Comparison of ENCODE assay signal across 28 cellular contexts in the genomic region with DNA sequence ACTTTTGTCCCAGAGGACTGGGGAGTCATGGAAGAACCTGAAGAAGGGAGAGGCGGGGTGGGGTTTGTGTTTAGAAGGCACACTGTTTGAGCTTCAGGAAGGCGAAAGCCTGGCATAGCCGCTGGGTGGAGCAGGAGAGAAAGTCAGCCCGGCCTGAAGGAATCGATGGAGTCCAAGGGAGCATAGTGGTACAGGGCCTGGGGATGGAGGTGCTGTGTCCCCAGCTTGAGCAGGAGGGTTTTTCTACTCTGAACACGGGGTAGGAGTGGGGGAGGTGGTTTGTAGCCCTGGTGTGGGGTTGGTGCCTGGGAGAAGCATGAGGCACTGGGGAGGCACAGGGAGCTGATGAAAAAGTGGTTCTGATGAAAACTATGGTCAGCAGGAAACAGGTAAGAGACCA. TPM values are rescaled to one million over a fixed set of nuclear protein-coding genes. Genes with fewer than 3 reads are reported as not detected.
A peak's percentile ranks its signal among the peaks of the same experiment; 100 is the strongest.
DNase-seq lines count a peak whose midpoint lies in the region; ATAC-seq, FAIRE-seq and TF ChIP-seq lines count a peak whose summit lies in the region.
"Had no signal": no experiment of that assay in that cellular context is flagged by ENCODE, and none has a peak within 500 bp of the region (broad histone marks: within the 10 kb centered on the region; RNA-seq: fewer than 3 reads in every experiment).

No MANE protein-coding gene starts in this region.

- H3K4me2 ChIP-seq in HepG2 (ENCODE audit: low read depth, low read length) (peak overlapping the region; percentile 60), astrocyte (ENCODE audit: low read length) (no peak overlapping the region), hepatocyte (peak overlapping the region; percentile 47)

- H3K4me3 ChIP-seq in HepG2 (replicated peaks in 1 of 3; ENCODE audit: insufficient read depth in 1 of 3, low read depth in 2 of 3, low read length in 3 of 3) (peak overlapping the region in 1 of 3 experiments; percentile 46; a peak in 2 of 6 replicates), right lobe of liver (no peak overlapping the region), astrocyte (ENCODE audit: insufficient read depth, low read depth, low read length) (no peak overlapping the region), hepatocyte (no peak overlapping the region)
- H3K4me3 ChIP-seq: right atrium auricular region, vagina had no signal

- H3K9ac ChIP-seq in HepG2 (ENCODE audit: insufficient read depth, low read depth, low read length) (0 out of 2 replicates have a peak overlapping the region, but pooled peaks have one; percentile 50), astrocyte (ENCODE audit: low read length) (no peak overlapping the region)

- H4K20me1 ChIP-seq in HepG2 (ENCODE audit: insufficient read depth, low read length) (no peaks in the 10 kb centered on the region), astrocyte (ENCODE audit: insufficient read depth, low read length) (peaks cover 48% of the 10 kb centered on the region), hepatocyte (ENCODE audit: insufficient read depth, poor library complexity, severe bottlenecking) (no peaks in the 10 kb centered on the region)

- intact Hi-C loops in HepG2 (cut with micrococcal nuclease; ENCODE audit: unreplicated experiment): no loop called here
- intact Hi-C loops in right lobe of liver (cut with DNase I): no loop called here

- H2AFZ ChIP-seq in HepG2 (ENCODE audit: low read length): no peak overlapping the region
- H2AFZ ChIP-seq in astrocyte (ENCODE audit: low read depth, low read length): no peak overlapping the region
- no peak overlapping the region for H2AFZ ChIP-seq in hepatocyte

- peaks cover 23% of the 10 kb centered on the region for H3K36me3 Mint-ChIP-seq in astrocyte (ENCODE audit: low read depth, unreplicated experiment)
- H3K36me3 Mint-ChIP-seq in stimulated activated naive B cell treated with anti-CD40 and anti-IgM and Interleukin-4, amounts not matched to agents 10 μg/mL and 1 μg/mL and 100 μg/mL, for 72 hours: peaks cover 22 to 32% of the 10 kb centered on the region in 2 donors
- H3K36me3 Mint-ChIP-seq: T-cell had no signal

- peak overlapping the region; percentile 62 for H3K27ac ChIP-seq in HepG2 (ENCODE audit: extremely low read length, insufficient read depth, low read length)
- H3K27ac ChIP-seq in right lobe of liver: peak overlapping the region in 1 of 3 donors; percentile 35
- H3K27ac ChIP-seq in astrocyte (ENCODE audit: low read depth, low read length): no peak overlapping the region
- peak overlapping the region; percentile 89 for H3K27ac ChIP-seq in hepatocyte
- H3K27ac ChIP-seq: right atrium auricular region, vagina had no signal

- BruUV-seq in HepG2 (replicated peaks; lab: Mats Ljungman, UMichigan): no TSS peak

- no peak for TF ChIP-seq POLR2A in HepG2 (IDR thresholded peaks at IDR 0.05; ENCODE audit: insufficient read depth in 1 of 2, low read depth in 2 of 2, low read length in 2 of 2)
- no peak for TF ChIP-seq POLR2A in right lobe of liver (IDR thresholded peaks at IDR 0.05)

- H3K4me1 ChIP-seq in HepG2 (ENCODE audit: insufficient read depth, low read length) (peaks cover 63% of the 10 kb centered on the region), right lobe of liver (peaks cover 0 to 22% (median 1%) of the 10 kb centered on the region in 4 donors), astrocyte (ENCODE audit: insufficient read depth, low read length) (peaks cover 10% of the 10 kb centered on the region), hepatocyte (ENCODE audit: insufficient read depth) (peaks cover 14% of the 10 kb centered on the region)

- H3K27me3 ChIP-seq in HepG2 (ENCODE audit: control insufficient read depth in 1 of 2, insufficient read depth in 2 of 2, low read length in 2 of 2) (no peaks in the 10 kb centered on the region), right lobe of liver (no peaks in the 10 kb centered on the region), astrocyte (ENCODE audit: insufficient read depth, low read length) (no peaks in the 10 kb centered on the region), hepatocyte (no peaks in the 10 kb centered on the region)
- H3K27me3 ChIP-seq: right atrium auricular region, vagina had no signal

- peak; percentile 46 for ATAC-seq in HepG2
- ATAC-seq in right lobe of liver: no peak
- no peak for ATAC-seq in SK-N-SH treated with all-trans-retinoic acid at 6 μM for 48 hours
- no peak for ATAC-seq in stimulated activated naive B cell treated with anti-CD40 and anti-IgM and Interleukin-4, amounts not matched to agents 10 μg/mL and 1 μg/mL and 100 μg/mL, for 72 hours (replicated peaks)
- ATAC-seq: activated CD4-positive, alpha-beta T cell treated with anti-CD3 and anti-CD28 coated beads for 36 hours; T-cell had no signal

- WGBS in HepG2 (ENCODE audit: low lambda C conversion rate): 40% methylated on average over 6 of the region's 6 CpGs
- WGBS in right lobe of liver (ENCODE audit: insufficient coverage, low coverage, low lambda C conversion rate, missing lambda C conversion rate): 90% methylated on average over 3 of the region's 6 CpGs
- 74% methylated on average over 6 of the region's 6 CpGs for WGBS in hepatocyte (ENCODE audit: low lambda C conversion rate, missing lambda C conversion rate)

- TF ChIP-seq EP300 in HepG2 (IDR thresholded peaks at IDR 0.05; ENCODE audit: low read depth in 2 of 2, low read length in 2 of 2) (no peak), HepG2 (CRISPR knock-in tag; IDR thresholded peaks at IDR 0.05; ENCODE audit: borderline replicate concordance) (no peak)

- H3K27me3 Mint-ChIP-seq in astrocyte (ENCODE audit: low read depth, unreplicated experiment): no peaks in the 10 kb centered on the region
- no peaks in the 10 kb centered on the region for H3K27me3 Mint-ChIP-seq in stimulated activated naive B cell treated with anti-CD40 and anti-IgM and Interleukin-4, amounts not matched to agents 10 μg/mL and 1 μg/mL and 100 μg/mL, for 72 hours
- H3K27me3 Mint-ChIP-seq: activated CD4-positive, alpha-beta T cell treated with anti-CD3 and anti-CD28 coated beads for 36 hours; activated naive CD8-positive, alpha-beta T cell; T-cell had no signal

- in situ Hi-C loops in HepG2 (cut with HindIII; ENCODE audit: extremely low pct_ligation_motif_present, low pct_unique_long_range_greater_than_20kb): no loop called here
- in situ Hi-C loops in GM13977 (cut with MboI; ENCODE audit: low pct_unique_long_range_greater_than_20kb, low sequenced_read_pairs, unreplicated experiment): no loop called here

- no peak for TF ChIP-seq RAD21 in HepG2 (CRISPR knock-in tag; IDR thresholded peaks at IDR 0.05)

- H3K36me3 ChIP-seq in HepG2 (replicated peaks in 1 of 2; ENCODE audit: control insufficient read depth in 1 of 2, insufficient read depth in 2 of 2, low read length in 2 of 2): peaks cover 17 to 35% of the 10 kb centered on the region in 2 experiments; a peak in 4 of 5 replicates
- no peaks in the 10 kb centered on the region for H3K36me3 ChIP-seq in right lobe of liver
- no peaks in the 10 kb centered on the region for H3K36me3 ChIP-seq in astrocyte (ENCODE audit: insufficient read depth, low read length)
- H3K36me3 ChIP-seq in hepatocyte (replicated peaks; ENCODE audit: insufficient read depth, low read depth): no peaks in the 10 kb centered on the region

- no peaks in the 10 kb centered on the region for H3K9me2 ChIP-seq in hepatocyte (replicated peaks; ENCODE audit: insufficient read depth)

- CTCF ChIA-PET in HepG2 (lab: Yijun Ruan, JAX; ENCODE audit: low intra/inter-chr PET ratio, low total read pairs): no interaction called here

- H3K9me3 Mint-ChIP-seq in astrocyte (ENCODE audit: unreplicated experiment): no peaks in the 10 kb centered on the region
- no peaks in the 10 kb centered on the region for H3K9me3 Mint-ChIP-seq in stimulated activated naive B cell treated with anti-CD40 and anti-IgM and Interleukin-4, amounts not matched to agents 10 μg/mL and 1 μg/mL and 100 μg/mL, for 72 hours
- H3K9me3 Mint-ChIP-seq: activated T-helper 1 cell treated with anti-CD3 and anti-CD28 coated beads, Interleukin-12 subunit alpha, Interleukin-12 subunit beta, Interleukin-2, Interleukin-4 antibody, amounts not matched to agents 30 ng/mL and 10 ng/mL and 1 ng/mL, durations not matched to agents 14 hours and 24 hours and 36 hours; T-cell had no signal

- H3K9me3 ChIP-seq in HepG2 (ENCODE audit: low read length) (no peaks in the 10 kb centered on the region), right lobe of liver (no peaks in the 10 kb centered on the region), astrocyte (ENCODE audit: insufficient read depth, low read depth, low read length) (no peaks in the 10 kb centered on the region), hepatocyte (ENCODE audit: low read depth) (no peaks in the 10 kb centered on the region)
- H3K9me3 ChIP-seq: right atrium auricular region, vagina had no signal

- peak; percentile 63 for TF ChIP-seq CTCF in HepG2 (CRISPR knock-in tag; IDR thresholded peaks at IDR 0.05)
- peak in 1 of 4 donors; percentile 11 for TF ChIP-seq CTCF in right lobe of liver (IDR thresholded peaks at IDR 0.05)
- no peak for TF ChIP-seq CTCF in astrocyte (IDR thresholded peaks at IDR 0.05; ENCODE audit: insufficient read depth, low read depth, low read length)
- no peak for TF ChIP-seq CTCF in hepatocyte (IDR thresholded peaks at IDR 0.05; ENCODE audit: poor library complexity)
- TF ChIP-seq CTCF in GM13977 (IDR thresholded peaks at IDR 0.05; ENCODE audit: extremely low read depth, insufficient read depth, missing control alignments): no peak

- POLR2A ChIA-PET in HepG2 (lab: Yijun Ruan, JAX): interaction anchor here (2.3 to 4.3 kb wide), 3 partner anchors 9 to 39 kb away, joined by 8 to 32 read pairs (median 20); a partner anchor contains a TSS

- H3K79me2 ChIP-seq in HepG2 (ENCODE audit: insufficient read depth, low read length) (peaks cover 10% of the 10 kb centered on the region), astrocyte (ENCODE audit: insufficient read depth, low read length) (peaks cover 17% of the 10 kb centered on the region), hepatocyte (peaks cover under 1% of the 10 kb centered on the region)

- H3K27ac Mint-ChIP-seq in astrocyte (ENCODE audit: unreplicated experiment): peak overlapping the region; percentile 58
- H3K27ac Mint-ChIP-seq in stimulated activated naive B cell treated with anti-CD40 and anti-IgM and Interleukin-4, amounts not matched to agents 10 μg/mL and 1 μg/mL and 100 μg/mL, for 72 hours: no peak overlapping the region
- H3K27ac Mint-ChIP-seq: activated CD4-positive, alpha-beta T cell treated with anti-CD3 and anti-CD28 coated beads for 36 hours; activated naive CD8-positive, alpha-beta T cell; activated T-helper 1 cell treated with anti-CD3 and anti-CD28 coated beads, Interleukin-12 subunit alpha, Interleukin-12 subunit beta, Interleukin-2, Interleukin-4 antibody, amounts not matched to agents 30 ng/mL and 10 ng/mL and 1 ng/mL, durations not matched to agents 14 hours and 24 hours and 36 hours; T-cell had no signal

- H3K4me1 Mint-ChIP-seq in astrocyte (ENCODE audit: low read depth, unreplicated experiment): peaks cover 20% of the 10 kb centered on the region
- H3K4me1 Mint-ChIP-seq in stimulated activated naive B cell treated with anti-CD40 and anti-IgM and Interleukin-4, amounts not matched to agents 10 μg/mL and 1 μg/mL and 100 μg/mL, for 72 hours: peaks cover 7 to 16% of the 10 kb centered on the region in 2 donors

- DNase-seq in HepG2 (ENCODE audit: low spot score): no peak
- DNase-seq in right lobe of liver: no peak
- DNase-seq in astrocyte (ENCODE audit: low read depth): no peak
- no peak for DNase-seq in hepatocyte (ENCODE audit: low spot score)
- DNase-seq in GM13977 (ENCODE audit: low spot score): no peak
- no peak for DNase-seq in NCI-H146 (lab: John Stamatoyannopoulos, UW)
- DNase-seq in stimulated activated naive B cell treated with anti-CD40 and anti-IgM and Interleukin-4, amounts not matched to agents 10 μg/mL and 1 μg/mL and 100 μg/mL, for 72 hours: no peak
- DNase-seq: activated CD4-positive, alpha-beta T cell treated with anti-CD3 and anti-CD28 coated beads for 36 hours; cortex of kidney; foreskin melanocyte; Kasumi-1; kidney; NCI-H1048; NCI-H2029 treated with DMSO at 0.1 percent for 48 hours; NCI-H510A; occipital lobe; RPMI8226; stimulated activated CD8-positive, alpha-beta memory T cell treated with anti-CD3 and anti-CD28 coated beads, Interleukin-4, amount 100 ng/mL, for 48 hours; T-cell had no signal

- H3K4me3 Mint-ChIP-seq in astrocyte (ENCODE audit: unreplicated experiment): peak overlapping the region; percentile 2
- no peak overlapping the region for H3K4me3 Mint-ChIP-seq in stimulated activated naive B cell treated with anti-CD40 and anti-IgM and Interleukin-4, amounts not matched to agents 10 μg/mL and 1 μg/mL and 100 μg/mL, for 72 hours
- H3K4me3 Mint-ChIP-seq: activated CD4-positive, alpha-beta T cell treated with anti-CD3 and anti-CD28 coated beads for 36 hours; activated naive CD8-positive, alpha-beta T cell; activated T-helper 1 cell treated with anti-CD3 and anti-CD28 coated beads, Interleukin-12 subunit alpha, Interleukin-12 subunit beta, Interleukin-2, Interleukin-4 antibody, amounts not matched to agents 30 ng/mL and 10 ng/mL and 1 ng/mL, durations not matched to agents 14 hours and 24 hours and 36 hours; CD14-positive monocyte; T-cell had no signal

- FAIRE-seq in HepG2 (lab: Jason Lieb, UNC): peak; percentile 8
- no peak for FAIRE-seq in astrocyte (lab: Jason Lieb, UNC)
- FAIRE-seq: endothelial cell of umbilical vein, GM12892, H54, kidney had no signal

RNA-seq across cellular contexts. Expression of a gene that starts 4.7 kb away (rescaled TPM):
- total RNA-seq in HepG2 (2016; rRNA removed; fragmentation: Illumina TruSeq; extraction: Trizol) (2.2 and 2.9 TPM in 2 replicates), right lobe of liver (1 to 10 TPM; 2.2 to 8.4 (median 3.5) TPM), astrocyte (4.2 and 4.3 TPM in 2 replicates), hepatocyte (11.0 and 13.2 TPM in 2 replicates)
- 0.79 and 2.4 TPM in 2 replicates for total RNA-seq in HepG2 (2016; cell fraction: cytosol; rRNA removed; fragmentation: Illumina TruSeq; extraction: Trizol; ENCODE audit: low read depth)
- total RNA-seq in HepG2 (2016; cell fraction: insoluble cytoplasmic fraction; rRNA removed; fragmentation: Illumina TruSeq; extraction: Trizol): 0.95 and 2.5 TPM in 2 replicates
- 1.8 and 2.6 TPM in 2 replicates for total RNA-seq in HepG2 (2016; cell fraction: membrane; rRNA removed; fragmentation: Illumina TruSeq; extraction: Trizol)
- 2.8 and 3.1 TPM in 2 replicates for total RNA-seq in HepG2 (2016; cell fraction: nucleus; rRNA removed; fragmentation: Illumina TruSeq; extraction: Trizol)
- polyA plus RNA-seq in HepG2 (2011; rRNA removed) (1.4 and 1.8 TPM in 2 replicates), hepatocyte (23.7 and 27.7 TPM in 2 replicates)
- polyA plus RNA-seq in HepG2 (2011; cell fraction: cytosol; rRNA removed): 0.59 and 0.82 TPM in 2 replicates
- 8.4 and 10.6 TPM in 2 replicates for polyA plus RNA-seq in HepG2 (2011; cell fraction: nucleus; rRNA removed)
- polyA plus RNA-seq in HepG2 (2012): 2.3 and 3.3 TPM in 2 replicates
- 1.3 and 1.8 TPM in 2 replicates for polyA plus RNA-seq in HepG2 (2016; cell fraction: cytosol; fragmentation: Illumina TruSeq; extraction: Trizol; ENCODE audit: low read depth)
- 2.1 and 2.4 TPM in 2 replicates for polyA plus RNA-seq in HepG2 (2016; cell fraction: insoluble cytoplasmic fraction; fragmentation: Illumina TruSeq; extraction: Trizol; ENCODE audit: low read depth)
- polyA plus RNA-seq in HepG2 (2016; cell fraction: membrane; fragmentation: Illumina TruSeq; extraction: Trizol; ENCODE audit: low read depth): 1.7 and 2.2 TPM in 2 replicates
- polyA plus RNA-seq in HepG2 (2016; cell fraction: nucleus; fragmentation: Illumina TruSeq; extraction: Trizol; ENCODE audit: insufficient read depth, low read depth): 4.7 and 6.9 TPM in 2 replicates
- polyA minus RNA-seq in HepG2 (2011; rRNA and poly(A)+ RNA removed; ENCODE audit: low replicate concordance): 1.1 and 1.6 TPM in 2 replicates
- polyA minus RNA-seq in HepG2 (2011; cell fraction: cytosol; rRNA and poly(A)+ RNA removed): not detected in 2 replicates
- 1.2 and 1.9 TPM in 2 replicates for polyA minus RNA-seq in HepG2 (2011; cell fraction: nucleus; rRNA and poly(A)+ RNA removed)

RNA-seq across cellular contexts. Expression of a gene that starts 7.7 kb away (rescaled TPM):
- 56.5 and 78.0 TPM in 2 replicates for total RNA-seq in HepG2 (2016; rRNA removed; fragmentation: Illumina TruSeq; extraction: Trizol)
- total RNA-seq in HepG2 (2016; cell fraction: cytosol; rRNA removed; fragmentation: Illumina TruSeq; extraction: Trizol; ENCODE audit: low read depth): 81.0 and 86.5 TPM in 2 replicates
- 57.1 and 86.7 TPM in 2 replicates for total RNA-seq in HepG2 (2016; cell fraction: insoluble cytoplasmic fraction; rRNA removed; fragmentation: Illumina TruSeq; extraction: Trizol)
- total RNA-seq in HepG2 (2016; cell fraction: membrane; rRNA removed; fragmentation: Illumina TruSeq; extraction: Trizol): 144 and 151 TPM in 2 replicates
- total RNA-seq in HepG2 (2016; cell fraction: nucleus; rRNA removed; fragmentation: Illumina TruSeq; extraction: Trizol): 42.0 and 49.7 TPM in 2 replicates
- polyA plus RNA-seq in HepG2 (2011; rRNA removed): 41.9 and 57.0 TPM in 2 replicates
- 39.2 and 66.4 TPM in 2 replicates for polyA plus RNA-seq in HepG2 (2011; cell fraction: cytosol; rRNA removed)
- 53.0 and 54.3 TPM in 2 replicates for polyA plus RNA-seq in HepG2 (2011; cell fraction: nucleus; rRNA removed)
- polyA plus RNA-seq in HepG2 (2012): 40.1 and 41.5 TPM in 2 replicates
- polyA plus RNA-seq in HepG2 (2016; cell fraction: cytosol; fragmentation: Illumina TruSeq; extraction: Trizol; ENCODE audit: low read depth): 96.5 and 101 TPM in 2 replicates
- polyA plus RNA-seq in HepG2 (2016; cell fraction: insoluble cytoplasmic fraction; fragmentation: Illumina TruSeq; extraction: Trizol; ENCODE audit: low read depth): 67.6 and 73.0 TPM in 2 replicates
- 132 and 145 TPM in 2 replicates for polyA plus RNA-seq in HepG2 (2016; cell fraction: membrane; fragmentation: Illumina TruSeq; extraction: Trizol; ENCODE audit: low read depth)
- 86.0 and 90.4 TPM in 2 replicates for polyA plus RNA-seq in HepG2 (2016; cell fraction: nucleus; fragmentation: Illumina TruSeq; extraction: Trizol; ENCODE audit: insufficient read depth, low read depth)
- 52.0 and 94.8 TPM in 2 replicates for polyA minus RNA-seq in HepG2 (2011; rRNA and poly(A)+ RNA removed; ENCODE audit: low replicate concordance)
- 24.3 and 27.3 TPM in 2 replicates for polyA minus RNA-seq in HepG2 (2011; cell fraction: cytosol; rRNA and poly(A)+ RNA removed)
- polyA minus RNA-seq in HepG2 (2011; cell fraction: nucleus; rRNA and poly(A)+ RNA removed): 13.7 and 15.8 TPM in 2 replicates
- 10 to 100 TPM; 13.4 to 49.5 (median 18.5) TPM for total RNA-seq in right lobe of liver
- 56.6 and 56.9 TPM in 2 replicates for total RNA-seq in astrocyte
- 45.7 and 48.2 TPM in 2 replicates for total RNA-seq in hepatocyte
- polyA plus RNA-seq in hepatocyte: 68.8 and 73.8 TPM in 2 replicates

RNA-seq across cellular contexts. Expression of a gene that starts 12.0 kb away (rescaled TPM):
- total RNA-seq in HepG2 (2016; rRNA removed; fragmentation: Illumina TruSeq; extraction: Trizol) (76.4 and 161 TPM in 2 replicates), right lobe of liver (100 to 1,000 TPM in 2 of 6 experiments, 10 to 100 TPM in 4; 64.4 to 142 (median 76.9) TPM), astrocyte (175 and 202 TPM in 2 replicates), hepatocyte (195 and 216 TPM in 2 replicates)
- 117 and 155 TPM in 2 replicates for total RNA-seq in HepG2 (2016; cell fraction: cytosol; rRNA removed; fragmentation: Illumina TruSeq; extraction: Trizol; ENCODE audit: low read depth)
- 83.5 and 169 TPM in 2 replicates for total RNA-seq in HepG2 (2016; cell fraction: insoluble cytoplasmic fraction; rRNA removed; fragmentation: Illumina TruSeq; extraction: Trizol)
- total RNA-seq in HepG2 (2016; cell fraction: membrane; rRNA removed; fragmentation: Illumina TruSeq; extraction: Trizol): 125 and 145 TPM in 2 replicates
- total RNA-seq in HepG2 (2016; cell fraction: nucleus; rRNA removed; fragmentation: Illumina TruSeq; extraction: Trizol): 134 and 145 TPM in 2 replicates
- polyA plus RNA-seq in HepG2 (2011; rRNA removed) (157 and 169 TPM in 2 replicates), hepatocyte (338 and 366 TPM in 2 replicates)
- polyA plus RNA-seq in HepG2 (2011; cell fraction: cytosol; rRNA removed): 171 and 212 TPM in 2 replicates
- polyA plus RNA-seq in HepG2 (2011; cell fraction: nucleus; rRNA removed): 191 and 208 TPM in 2 replicates
- 45.1 and 96.9 TPM in 2 replicates for polyA plus RNA-seq in HepG2 (2012)
- 104 and 146 TPM in 2 replicates for polyA plus RNA-seq in HepG2 (2016; cell fraction: cytosol; fragmentation: Illumina TruSeq; extraction: Trizol; ENCODE audit: low read depth)
- polyA plus RNA-seq in HepG2 (2016; cell fraction: insoluble cytoplasmic fraction; fragmentation: Illumina TruSeq; extraction: Trizol; ENCODE audit: low read depth): 64.0 and 66.5 TPM in 2 replicates
- polyA plus RNA-seq in HepG2 (2016; cell fraction: membrane; fragmentation: Illumina TruSeq; extraction: Trizol; ENCODE audit: low read depth): 95.1 and 113 TPM in 2 replicates
- 218 and 233 TPM in 2 replicates for polyA plus RNA-seq in HepG2 (2016; cell fraction: nucleus; fragmentation: Illumina TruSeq; extraction: Trizol; ENCODE audit: insufficient read depth, low read depth)
- polyA minus RNA-seq in HepG2 (2011; rRNA and poly(A)+ RNA removed; ENCODE audit: low replicate concordance): 161 and 288 TPM in 2 replicates
- polyA minus RNA-seq in HepG2 (2011; cell fraction: cytosol; rRNA and poly(A)+ RNA removed): 33.1 and 37.3 TPM in 2 replicates
- 51.0 and 60.8 TPM in 2 replicates for polyA minus RNA-seq in HepG2 (2011; cell fraction: nucleus; rRNA and poly(A)+ RNA removed)

RNA-seq across cellular contexts. Expression of a gene that starts 16.9 kb away (rescaled TPM):
- total RNA-seq in HepG2 (2016; rRNA removed; fragmentation: Illumina TruSeq; extraction: Trizol) (38.3 and 40.5 TPM in 2 replicates), right lobe of liver (10 to 100 TPM in 5 of 6 experiments, 1 to 10 TPM in 1; 8.9 to 27.5 (median 12.0) TPM), astrocyte (26.9 and 31.6 TPM in 2 replicates), hepatocyte (18.6 and 31.5 TPM in 2 replicates)
- 15.2 TPM in 2 replicates for total RNA-seq in HepG2 (2016; cell fraction: cytosol; rRNA removed; fragmentation: Illumina TruSeq; extraction: Trizol; ENCODE audit: low read depth)
- total RNA-seq in HepG2 (2016; cell fraction: insoluble cytoplasmic fraction; rRNA removed; fragmentation: Illumina TruSeq; extraction: Trizol): 33.0 and 37.1 TPM in 2 replicates
- 43.0 and 46.2 TPM in 2 replicates for total RNA-seq in HepG2 (2016; cell fraction: membrane; rRNA removed; fragmentation: Illumina TruSeq; extraction: Trizol)
- total RNA-seq in HepG2 (2016; cell fraction: nucleus; rRNA removed; fragmentation: Illumina TruSeq; extraction: Trizol): 21.9 and 28.3 TPM in 2 replicates
- polyA plus RNA-seq in HepG2 (2011; rRNA removed) (32.2 and 39.3 TPM in 2 replicates), hepatocyte (20.2 and 21.5 TPM in 2 replicates)
- polyA plus RNA-seq in HepG2 (2011; cell fraction: cytosol; rRNA removed): 29.8 and 30.1 TPM in 2 replicates
- 143 and 148 TPM in 2 replicates for polyA plus RNA-seq in HepG2 (2011; cell fraction: nucleus; rRNA removed)
- polyA plus RNA-seq in HepG2 (2012): 16.3 and 20.7 TPM in 2 replicates
- polyA plus RNA-seq in HepG2 (2016; cell fraction: cytosol; fragmentation: Illumina TruSeq; extraction: Trizol; ENCODE audit: low read depth): 16.6 and 18.7 TPM in 2 replicates
- polyA plus RNA-seq in HepG2 (2016; cell fraction: insoluble cytoplasmic fraction; fragmentation: Illumina TruSeq; extraction: Trizol; ENCODE audit: low read depth): 33.1 and 38.5 TPM in 2 replicates
- 41.7 and 43.1 TPM in 2 replicates for polyA plus RNA-seq in HepG2 (2016; cell fraction: membrane; fragmentation: Illumina TruSeq; extraction: Trizol; ENCODE audit: low read depth)
- polyA plus RNA-seq in HepG2 (2016; cell fraction: nucleus; fragmentation: Illumina TruSeq; extraction: Trizol; ENCODE audit: insufficient read depth, low read depth): 50.3 and 52.5 TPM in 2 replicates
- 71.2 and 144 TPM in 2 replicates for polyA minus RNA-seq in HepG2 (2011; rRNA and poly(A)+ RNA removed; ENCODE audit: low replicate concordance)
- polyA minus RNA-seq in HepG2 (2011; cell fraction: cytosol; rRNA and poly(A)+ RNA removed): 10.3 and 13.5 TPM in 2 replicates
- 36.7 and 43.0 TPM in 2 replicates for polyA minus RNA-seq in HepG2 (2011; cell fraction: nucleus; rRNA and poly(A)+ RNA removed)

RNA-seq across cellular contexts. Expression of a gene that starts 40.0 kb away (rescaled TPM):
- 14.3 and 15.6 TPM in 2 replicates for total RNA-seq in HepG2 (2016; rRNA removed; fragmentation: Illumina TruSeq; extraction: Trizol)
- 2.4 and 3.1 TPM in 2 replicates for total RNA-seq in HepG2 (2016; cell fraction: cytosol; rRNA removed; fragmentation: Illumina TruSeq; extraction: Trizol; ENCODE audit: low read depth)
- total RNA-seq in HepG2 (2016; cell fraction: insoluble cytoplasmic fraction; rRNA removed; fragmentation: Illumina TruSeq; extraction: Trizol): 13.4 and 14.4 TPM in 2 replicates
- total RNA-seq in HepG2 (2016; cell fraction: membrane; rRNA removed; fragmentation: Illumina TruSeq; extraction: Trizol): 5.8 and 6.8 TPM in 2 replicates
- total RNA-seq in HepG2 (2016; cell fraction: nucleus; rRNA removed; fragmentation: Illumina TruSeq; extraction: Trizol): 15.1 and 20.1 TPM in 2 replicates
- polyA plus RNA-seq in HepG2 (2011; rRNA removed): 12.9 and 15.0 TPM in 2 replicates
- polyA plus RNA-seq in HepG2 (2011; cell fraction: cytosol; rRNA removed): 11.2 and 12.8 TPM in 2 replicates
- polyA plus RNA-seq in HepG2 (2011; cell fraction: nucleus; rRNA removed): 43.8 and 47.3 TPM in 2 replicates
- polyA plus RNA-seq in HepG2 (2012): 9.7 and 11.8 TPM in 2 replicates
- polyA plus RNA-seq in HepG2 (2016; cell fraction: cytosol; fragmentation: Illumina TruSeq; extraction: Trizol; ENCODE audit: low read depth): 2.2 and 2.4 TPM in 2 replicates
- polyA plus RNA-seq in HepG2 (2016; cell fraction: insoluble cytoplasmic fraction; fragmentation: Illumina TruSeq; extraction: Trizol; ENCODE audit: low read depth): 14.5 and 14.6 TPM in 2 replicates
- polyA plus RNA-seq in HepG2 (2016; cell fraction: membrane; fragmentation: Illumina TruSeq; extraction: Trizol; ENCODE audit: low read depth): 3.4 and 5.4 TPM in 2 replicates
- 47.0 and 47.3 TPM in 2 replicates for polyA plus RNA-seq in HepG2 (2016; cell fraction: nucleus; fragmentation: Illumina TruSeq; extraction: Trizol; ENCODE audit: insufficient read depth, low read depth)
- 37.2 and 43.4 TPM in 2 replicates for polyA minus RNA-seq in HepG2 (2011; rRNA and poly(A)+ RNA removed; ENCODE audit: low replicate concordance)
- 8.7 and 12.3 TPM in 2 replicates for polyA minus RNA-seq in HepG2 (2011; cell fraction: cytosol; rRNA and poly(A)+ RNA removed)
- 9.8 and 11.1 TPM in 2 replicates for polyA minus RNA-seq in HepG2 (2011; cell fraction: nucleus; rRNA and poly(A)+ RNA removed)
- 10 to 100 TPM; 12.4 to 18.9 (median 14.8) TPM for total RNA-seq in right lobe of liver
- total RNA-seq in astrocyte: 31.0 and 36.1 TPM in 2 replicates
- 20.6 and 21.7 TPM in 2 replicates for total RNA-seq in hepatocyte
- polyA plus RNA-seq in hepatocyte: 25.4 and 30.7 TPM in 2 replicates
